Comparison of ENCODE assay signal across 16 cellular contexts in genomic region chr11:60984616-60985015, GRCh38. TPM values are rescaled to one million over a fixed set of nuclear protein-coding genes. Genes with fewer than 3 reads are reported as not detected.
DNase-seq lines count a peak whose midpoint lies in the region; ATAC-seq and TF ChIP-seq lines count a peak whose summit lies in the region.
"Had no signal": no experiment of that assay in that cellular context is flagged by ENCODE, and none has a peak within 500 bp of the region (broad histone marks: within the 10 kb centered on the region; RNA-seq: fewer than 3 reads in every experiment).

No MANE protein-coding gene starts in this region.

- no peaks in the 10 kb centered on the region for H3K9me3 ChIP-seq in SK-N-MC (ENCODE audit: low read depth, low read length)
- H3K9me3 ChIP-seq in thymus (ENCODE audit: control insufficient read depth), result no peaks in the 10 kb centered on the region
- H3K9me3 ChIP-seq in left ventricle myocardium inferior (replicated peaks), result no peaks in the 10 kb centered on the region
- H3K9me3 ChIP-seq in BE2C, result no peaks in the 10 kb centered on the region
- H3K9me3 ChIP-seq: breast epithelium, esophagus muscularis mucosa, right lobe of liver had no signal

- peak overlapping the region; percentile 91 for H3K4me3 Mint-ChIP-seq in activated naive CD4-positive, alpha-beta T cell treated with anti-CD3 and anti-CD28 coated beads, Interleukin-2, amount 50 U/mL, for 24 hours
- peak overlapping the region; percentile 72 for H3K4me3 Mint-ChIP-seq in activated naive CD8-positive, alpha-beta T cell treated with anti-CD3 and anti-CD28 coated beads, Interleukin-2, amount 50 U/mL, for 24 hours

- peaks cover 93% of the 10 kb centered on the region for H3K4me1 Mint-ChIP-seq in activated naive CD4-positive, alpha-beta T cell treated with anti-CD3 and anti-CD28 coated beads, Interleukin-2, amount 50 U/mL, for 24 hours
- peaks cover 98% of the 10 kb centered on the region for H3K4me1 Mint-ChIP-seq in activated naive CD8-positive, alpha-beta T cell treated with anti-CD3 and anti-CD28 coated beads, Interleukin-2, amount 50 U/mL, for 24 hours

- TF ChIP-seq CTCF in left ventricle myocardium inferior (IDR thresholded peaks at IDR 0.05; ENCODE audit: borderline replicate concordance) (no peak), BE2C (IDR thresholded peaks at IDR 0.05; ENCODE audit: low read depth, low read length) (no peak)

- H3K27ac ChIP-seq in SK-N-MC, result no peak overlapping the region
- H3K27ac ChIP-seq in thymus (ENCODE audit: low read depth), result peak overlapping the region; percentile 3
- no peak overlapping the region for H3K27ac ChIP-seq in left ventricle myocardium inferior (replicated peaks)
- H3K27ac ChIP-seq: breast epithelium, dorsolateral prefrontal cortex, esophagus muscularis mucosa, right lobe of liver had no signal

- H3K27ac Mint-ChIP-seq in activated naive CD4-positive, alpha-beta T cell treated with anti-CD3 and anti-CD28 coated beads, Interleukin-2, amount 50 U/mL, for 24 hours, result peak overlapping the region; percentile 98
- H3K27ac Mint-ChIP-seq in activated naive CD8-positive, alpha-beta T cell treated with anti-CD3 and anti-CD28 coated beads, Interleukin-2, amount 50 U/mL, for 24 hours, result peak overlapping the region; percentile 95

- ATAC-seq in activated naive CD8-positive, alpha-beta T cell treated with anti-CD3 and anti-CD28 coated beads, Interleukin-2, amount 50 U/mL, for 24 hours, result no peak
- no peak for ATAC-seq in GM21390 (IDR thresholded peaks at IDR 0.05; ENCODE audit: unreplicated experiment)
- ATAC-seq: right lobe of liver had no signal

- H3K27me3 ChIP-seq in thymus (ENCODE audit: control insufficient read depth, insufficient read depth), result no peaks in the 10 kb centered on the region
- H3K27me3 ChIP-seq in left ventricle myocardium inferior (ENCODE audit: low read depth), result peaks cover 35% of the 10 kb centered on the region
- H3K27me3 ChIP-seq in BE2C, result no peaks in the 10 kb centered on the region
- H3K27me3 ChIP-seq: breast epithelium, right lobe of liver had no signal

- no peak for DNase-seq in activated naive CD4-positive, alpha-beta T cell treated with Interleukin-2 at 50 U/mL for 16 hours
- peak; percentile 20 for DNase-seq in SK-N-MC (ENCODE audit: low read depth, low spot score)
- no peak for DNase-seq in activated naive CD8-positive, alpha-beta T cell treated with anti-CD3 and anti-CD28 coated beads, Interleukin-2, amount 50 U/mL, for 24 hours
- DNase-seq in left ventricle myocardium inferior, result no peak
- no peak for DNase-seq in BE2C
- DNase-seq: dorsolateral prefrontal cortex; GF-D8; NCI-H2029 treated with DMSO at 0.1 percent for 48 hours; right lobe of liver; stimulated activated CD4-positive, alpha-beta T cell treated with anti-CD3 and anti-CD28 coated beads, Interleukin-2, amount 100 ng/mL, for 24 hours had no signal

- 91% methylated on average over 4 of the region's 4 CpGs for WGBS in thymus

- H3K9ac ChIP-seq in SK-N-MC (ENCODE audit: insufficient read length), result no peak overlapping the region

- intact Hi-C loops in left ventricle myocardium inferior (cut with micrococcal nuclease), result no loop called here

- H3K4me3 ChIP-seq in SK-N-MC, result no peak overlapping the region
- no peak overlapping the region for H3K4me3 ChIP-seq in thymus (ENCODE audit: low read length)
- no peak overlapping the region for H3K4me3 ChIP-seq in left ventricle myocardium inferior
- no peak overlapping the region for H3K4me3 ChIP-seq in BE2C (ENCODE audit: low read depth, low read length)
- H3K4me3 ChIP-seq: breast epithelium, dorsolateral prefrontal cortex, esophagus muscularis mucosa, right lobe of liver had no signal

- H3K4me1 ChIP-seq in thymus (ENCODE audit: control insufficient read depth, insufficient read depth, low read length) (peaks cover 24% of the 10 kb centered on the region), left ventricle myocardium inferior (no peaks in the 10 kb centered on the region), BE2C (no peaks in the 10 kb centered on the region)
- H3K4me1 ChIP-seq: breast epithelium, esophagus muscularis mucosa, right lobe of liver had no signal

- H3K9me3 Mint-ChIP-seq in activated naive CD4-positive, alpha-beta T cell treated with anti-CD3 and anti-CD28 coated beads, Interleukin-2, amount 50 U/mL, for 24 hours, result no peaks in the 10 kb centered on the region
- H3K9me3 Mint-ChIP-seq in activated naive CD8-positive, alpha-beta T cell treated with anti-CD3 and anti-CD28 coated beads, Interleukin-2, amount 50 U/mL, for 24 hours, result no peaks in the 10 kb centered on the region

- no peaks in the 10 kb centered on the region for H3K27me3 Mint-ChIP-seq in activated naive CD4-positive, alpha-beta T cell treated with anti-CD3 and anti-CD28 coated beads, Interleukin-2, amount 50 U/mL, for 24 hours
- H3K27me3 Mint-ChIP-seq in activated naive CD8-positive, alpha-beta T cell treated with anti-CD3 and anti-CD28 coated beads, Interleukin-2, amount 50 U/mL, for 24 hours, result no peaks in the 10 kb centered on the region

- H3K36me3 Mint-ChIP-seq in activated naive CD4-positive, alpha-beta T cell treated with anti-CD3 and anti-CD28 coated beads, Interleukin-2, amount 50 U/mL, for 24 hours, result peaks cover 36% of the 10 kb centered on the region
- peaks cover 55% of the 10 kb centered on the region for H3K36me3 Mint-ChIP-seq in activated naive CD8-positive, alpha-beta T cell treated with anti-CD3 and anti-CD28 coated beads, Interleukin-2, amount 50 U/mL, for 24 hours (ENCODE audit: low read depth)

- H3K36me3 ChIP-seq in SK-N-MC (ENCODE audit: insufficient read depth, low read length), result no peaks in the 10 kb centered on the region
- H3K36me3 ChIP-seq in thymus (ENCODE audit: control insufficient read depth, insufficient read depth), result peaks cover 39% of the 10 kb centered on the region
- no peaks in the 10 kb centered on the region for H3K36me3 ChIP-seq in left ventricle myocardium inferior
- H3K36me3 ChIP-seq in BE2C, result no peaks in the 10 kb centered on the region
- H3K36me3 ChIP-seq: breast epithelium, esophagus muscularis mucosa, right lobe of liver had no signal

RNA-seq across cellular contexts. Expression of gene CD6, which starts 13.1 kb away (rescaled TPM):
- 74.1 TPM for polyA plus RNA-seq in thymus
- total RNA-seq in left ventricle myocardium inferior, result 0.47 TPM
- polyA plus RNA-seq in BE2C (2012; ENCODE audit: insufficient read depth, insufficient read length, low read depth), result not detected
- total RNA-seq: osteocyte had no signal

RNA-seq across cellular contexts. Expression of gene SLC15A3, which starts 32.6 kb away (rescaled TPM):
- polyA plus RNA-seq in thymus, result 37.5 TPM
- total RNA-seq in left ventricle myocardium inferior, result 15.4 TPM
- not detected for polyA plus RNA-seq in BE2C (2012; ENCODE audit: insufficient read depth, insufficient read length, low read depth)
